ENCODE assay signal across 10 cellular contexts in genomic region chr1:110634455-110635281, GRCh38. TPM values are rescaled to one million over a fixed set of nuclear protein-coding genes. Genes with fewer than 3 reads are reported as not detected.
DNase-seq lines count a peak whose midpoint lies in the region; ATAC-seq, FAIRE-seq and TF ChIP-seq lines count a peak whose summit lies in the region.
"Had no signal": no experiment of that assay in that cellular context is flagged by ENCODE, and none has a peak within 500 bp of the region (broad histone marks: within the 10 kb centered on the region; RNA-seq: fewer than 3 reads in every experiment).

No MANE protein-coding gene starts in this region.

- H3K9ac ChIP-seq in stomach smooth muscle (ENCODE audit: low read length in 2 of 2): no peak overlapping the region

- H3K4me3 Mint-ChIP-seq in naive B cell: peak overlapping the region in 6 of 8 donors; percentile 38 to 87 (median 50)

- H3K9me3 Mint-ChIP-seq in naive B cell: no peaks in the 10 kb centered on the region

- H3K36me3 ChIP-seq in bronchial epithelial cell (ENCODE audit: control insufficient read depth, insufficient read depth, low read length) (no peaks in the 10 kb centered on the region), stomach smooth muscle (ENCODE audit: control insufficient read depth in 2 of 2, insufficient read depth in 2 of 2, low read length in 2 of 2) (no peaks in the 10 kb centered on the region), HAP-1 (replicated peaks) (no peaks in the 10 kb centered on the region)

- peak overlapping the region; percentile 58 to 96 (median 76) for H3K27ac Mint-ChIP-seq in naive B cell

- DNase-seq in A172 (ENCODE audit: low spot score) (peak; percentile 92), bronchial epithelial cell (ENCODE audit: low read depth) (peak; percentile 60), naive B cell (peak; percentile 63), HAP-1 (ENCODE audit: low spot score in 2 of 2) (no peak)
- DNase-seq in activated CD4-positive, CD25-positive, alpha-beta regulatory T cell (lab: John Stamatoyannopoulos, UW): peak; percentile 15 to 30 (median 16)

- peaks cover 32 to 37% (median 34%) of the 10 kb centered on the region in 3 donors for H3K4me1 Mint-ChIP-seq in naive B cell

- H3K27me3 Mint-ChIP-seq in naive B cell: no peaks in the 10 kb centered on the region

- no peaks in the 10 kb centered on the region for H3K36me3 Mint-ChIP-seq in naive B cell

- peak; percentile 37 for TF ChIP-seq POLR2A in GM19193 (IDR thresholded peaks at IDR 0.05; ENCODE audit: extremely low read depth, insufficient read depth, insufficient read length)

- H3K9me3 ChIP-seq in stomach smooth muscle (ENCODE audit: control insufficient read depth in 2 of 2, low read length in 2 of 2): no peaks in the 10 kb centered on the region
- H3K9me3 ChIP-seq in HAP-1: no peaks in the 10 kb centered on the region

- no peak for FAIRE-seq in bronchial epithelial cell (lab: Jason Lieb, UNC)
- FAIRE-seq: colon had no signal

- H3K4me3 ChIP-seq in bronchial epithelial cell (ENCODE audit: low read depth, low read length) (no peak overlapping the region), stomach smooth muscle (ENCODE audit: low read length in 2 of 2) (no peak overlapping the region), HAP-1 (no peak overlapping the region)

- H3K4me1 ChIP-seq in stomach smooth muscle (ENCODE audit: control insufficient read depth, insufficient read depth, low read length) (peaks cover 14% of the 10 kb centered on the region), HAP-1 (no peaks in the 10 kb centered on the region)

- H3K27me3 ChIP-seq in bronchial epithelial cell (ENCODE audit: control insufficient read depth, insufficient read depth, low read length) (peaks cover 2% of the 10 kb centered on the region), stomach smooth muscle (ENCODE audit: control insufficient read depth in 1 of 2, insufficient read depth in 2 of 2, low read length in 2 of 2) (peaks cover 4 to 12% of the 10 kb centered on the region in 2 donors), HAP-1 (ENCODE audit: low read depth) (peaks cover 6% of the 10 kb centered on the region; the same call in 1 of the 2 replicates)

- in situ Hi-C loops in HAP-1 (cut with MboI; ENCODE audit: low sequenced_read_pairs): loop anchor here (5.0 kb wide), 1 partner anchor 143 kb away; no protein-coding TSS in a partner anchor

- no peak for TF ChIP-seq CTCF in bronchial epithelial cell (IDR thresholded peaks at IDR 0.05; ENCODE audit: insufficient read depth, low read length, severe bottlenecking)

- ATAC-seq in HG03175 (IDR thresholded peaks at IDR 0.05; ENCODE audit: unreplicated experiment) (peak; percentile 58), naive B cell (ENCODE audit: low read depth in 2 of 2) (peak; percentile 70 to 72)

- peak overlapping the region; percentile 24 for H3K27ac ChIP-seq in stomach smooth muscle (ENCODE audit: low read length)
- H3K27ac ChIP-seq: C4-2B had no signal

RNA-seq across cellular contexts. Expression of gene KCNA2, which starts 28.5 kb away (rescaled TPM):
- total RNA-seq in A172 (2014; rRNA removed; shearing (Covaris generic)): 0.02 TPM in 1 of 2 replicates, not detected in the other
- not detected in 2 replicates for total RNA-seq in bronchial epithelial cell
- polyA plus RNA-seq in naive B cell (ENCODE audit: low read depth in 6 of 6): not detected

RNA-seq across cellular contexts. Expression of gene KCNA3, which starts 40.1 kb away (rescaled TPM):
- total RNA-seq in A172 (2014; rRNA removed; shearing (Covaris generic)): not detected in 2 replicates
- total RNA-seq in bronchial epithelial cell: not detected in 2 replicates
- polyA plus RNA-seq in naive B cell (ENCODE audit: low read depth in 6 of 6): 10 to 100 TPM; 38.4 to 78.6 (median 51.0) TPM

Comparison
In these comparisons a context has a peak if more than half of its experiments do, and no peak if none do; other contexts are left out.
1. DNase-seq: peak in A172 (single experiment), activated CD4-positive, CD25-positive, alpha-beta regulatory T cell (4 of 4), bronchial epithelial cell (single experiment) and naive B cell (single experiment); none in HAP-1 (0 of 2).